Comparison of ENCODE assay signal across 21 cellular contexts in the genomic region with DNA sequence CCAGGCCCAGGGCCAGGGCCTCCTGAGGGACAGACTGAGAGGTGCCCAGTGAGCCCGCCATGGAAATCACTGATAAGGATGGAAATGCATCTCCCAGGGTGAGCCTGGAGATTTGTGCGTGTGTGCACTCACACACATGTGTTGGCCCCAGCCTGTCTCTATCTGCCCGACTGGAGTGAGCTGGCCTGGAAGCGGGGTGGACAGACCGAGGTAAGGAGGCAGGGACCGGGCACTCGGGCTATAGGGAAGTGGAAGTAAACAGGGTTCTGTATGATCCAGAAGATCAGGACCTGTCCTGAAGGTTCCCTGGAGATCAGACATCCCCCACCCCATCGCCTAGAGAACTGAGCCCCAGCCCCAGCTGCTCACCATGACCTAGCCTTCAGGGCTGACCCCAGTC. TPM values are rescaled to one million over a fixed set of nuclear protein-coding genes. Genes with fewer than 3 reads are reported as not detected.
DNase-seq lines count a peak whose midpoint lies in the region; ATAC-seq and TF ChIP-seq lines count a peak whose summit lies in the region.
"Had no signal": no experiment of that assay in that cellular context is flagged by ENCODE, and none has a peak within 500 bp of the region (broad histone marks: within the 10 kb centered on the region; RNA-seq: fewer than 3 reads in every experiment).

No MANE protein-coding gene starts in this region.

- TF ChIP-seq CTCF in WTC11 (IDR thresholded peaks at IDR 0.05) (no peak), spleen (IDR thresholded peaks at IDR 0.05 in 8 of 11, conservative IDR thresholded peaks at IDR 0.05 in 3 of 11) (no peak)

- WGBS in spleen, 5 donors, result 73 to 90% (median 82%) methylated on average over 8 of the region's 8 CpGs
- 76 to 81% methylated on average over 8 of the region's 8 CpGs for WGBS in aorta, 2 donors

- peak; percentile 24 for DNase-seq in H7
- peak; percentile 7 for DNase-seq in WTC11 (ENCODE audit: low spot score)
- DNase-seq in spleen, result peak; percentile 37
- DNase-seq in aorta, result no peak
- DNase-seq in RPMI8226, result no peak
- DNase-seq in NCI-H748 (lab: John Stamatoyannopoulos, UW; ENCODE audit: unreplicated experiment), result no peak
- DNase-seq: Calu3; CD4-positive, alpha-beta memory T cell; DMS 273 treated with DMSO at 0.1 percent for 48 hours; DMS53; DND-41; EL; GM23248; HCEC 1CT; HFFc6; IMR-90; KBM-7 had no signal

- peaks cover 0 to 16% (median 0%) of the 10 kb centered on the region in 11 experiments; a peak in 3 of 22 replicates for H4K20me1 ChIP-seq in BLaER1 treated with 17β-estradiol and CSF1 and Interleukin-3, amounts not matched to agents 10 nM and 100 nM

- H3K4me3 Mint-ChIP-seq in WTC11, result no peak overlapping the region
- H3K4me3 Mint-ChIP-seq: B cell; CD4-positive, alpha-beta memory T cell; HFFc6 had no signal

- H3K36me3 Mint-ChIP-seq in WTC11, result no peaks in the 10 kb centered on the region
- H3K36me3 Mint-ChIP-seq: CD4-positive, alpha-beta memory T cell had no signal

- H3K4me1 Mint-ChIP-seq in WTC11, result peaks cover 37% of the 10 kb centered on the region

- intact Hi-C loops in spleen (cut with DNase I; ENCODE audit: low total_unique reads) (no loop called here), aorta (cut with DNase I) (no loop called here)

- POLR2A ChIA-PET in WTC11 (lab: Charles Lee), result no interaction called here

- H3K4me1 ChIP-seq in BLaER1 treated with 17β-estradiol and CSF1 and Interleukin-3, amounts not matched to agents 10 nM and 100 nM, result peaks cover 51 to 90% (median 84%) of the 10 kb centered on the region in 10 experiments
- H3K4me1 ChIP-seq in spleen (peaks cover 0 to 40% (median 17%) of the 10 kb centered on the region in 6 donors), aorta (ENCODE audit: control insufficient read depth in 1 of 2, insufficient read depth in 2 of 2, low read length in 2 of 2) (no peaks in the 10 kb centered on the region)

- peaks cover 14% of the 10 kb centered on the region for H3K27me3 Mint-ChIP-seq in WTC11 (ENCODE audit: low read depth)

- H3K9ac ChIP-seq in BLaER1 treated with 17β-estradiol and CSF1 and Interleukin-3, amounts not matched to agents 10 nM and 100 nM, result peak overlapping the region in 2 of 11 experiments; percentile 37 to 60; a peak in 2 of 22 replicates
- H3K9ac ChIP-seq: GM23248 had no signal

- 0 out of 22 replicates have a peak overlapping the region, but pooled peaks of 1 of the 11 experiments have one; percentile 5 for H3K27ac ChIP-seq in BLaER1 treated with 17β-estradiol and CSF1 and Interleukin-3, amounts not matched to agents 10 nM and 100 nM
- no peak overlapping the region for H3K27ac ChIP-seq in spleen
- H3K27ac ChIP-seq in aorta (ENCODE audit: low read depth in 1 of 2, low read length in 2 of 2), result no peak overlapping the region
- H3K27ac ChIP-seq: C4-2B, GM23248 had no signal

- H3K27ac Mint-ChIP-seq in WTC11, result no peak overlapping the region
- H3K27ac Mint-ChIP-seq: B cell, HFFc6 had no signal

- ATAC-seq in WTC11 (no peak), aorta (ENCODE audit: low FRiP score) (no peak)
- ATAC-seq: GM12878 had no signal

- H3K9me3 Mint-ChIP-seq in WTC11, result no peaks in the 10 kb centered on the region
- H3K9me3 Mint-ChIP-seq: CD4-positive, alpha-beta memory T cell; HFFc6 had no signal

- TF ChIP-seq POLR2A in spleen (IDR thresholded peaks at IDR 0.05), result no peak

- no peak overlapping the region for H3K4me3 ChIP-seq in BLaER1 treated with 17β-estradiol and CSF1 and Interleukin-3, amounts not matched to agents 10 nM and 100 nM
- H3K4me3 ChIP-seq in H7 (ENCODE audit: insufficient read depth, low read depth, low read length), result no peak overlapping the region
- H3K4me3 ChIP-seq in spleen, result no peak overlapping the region
- H3K4me3 ChIP-seq in aorta (ENCODE audit: low read length in 2 of 2), result no peak overlapping the region
- H3K4me3 ChIP-seq: GM12878, GM23248 had no signal

- CTCF ChIA-PET in WTC11 (lab: Charles Lee), result interaction anchor here (1.0 to 3.8 kb wide), 2 partner anchors 24 to 27 kb away, joined by 3 to 25 read pairs; no protein-coding TSS in a partner anchor

- peaks cover 0 to 24% (median 0%) of the 10 kb centered on the region in 11 experiments; a peak in 6 of 22 replicates for H3K27me3 ChIP-seq in BLaER1 treated with 17β-estradiol and CSF1 and Interleukin-3, amounts not matched to agents 10 nM and 100 nM
- H3K27me3 ChIP-seq in H7 (ENCODE audit: control insufficient read depth, insufficient read depth, low read length) (no peaks in the 10 kb centered on the region; the same call in 1 of the 2 replicates), spleen (replicated peaks in 1 of 7) (peaks cover 0 to 80% (median 4%) of the 10 kb centered on the region in 7 donors), aorta (ENCODE audit: control insufficient read depth in 1 of 2, insufficient read depth in 2 of 2, low read length in 1 of 2) (no peaks in the 10 kb centered on the region)

- H3K4me2 ChIP-seq in BLaER1 treated with 17β-estradiol and CSF1 and Interleukin-3, amounts not matched to agents 10 nM and 100 nM, result peak overlapping the region; percentile 78 to 93 (median 89)

- no peaks in the 10 kb centered on the region for H3K9me3 ChIP-seq in BLaER1 treated with 17β-estradiol and CSF1 and Interleukin-3, amounts not matched to agents 10 nM and 100 nM (replicated peaks in 1 of 11)
- H3K9me3 ChIP-seq in spleen, result no peaks in the 10 kb centered on the region
- no peaks in the 10 kb centered on the region for H3K9me3 ChIP-seq in aorta (ENCODE audit: control insufficient read depth, low read length)

- no peaks in the 10 kb centered on the region for H3K36me3 ChIP-seq in BLaER1 treated with 17β-estradiol and CSF1 and Interleukin-3, amounts not matched to agents 10 nM and 100 nM
- H3K36me3 ChIP-seq in H7 (replicated peaks; ENCODE audit: control insufficient read depth, insufficient read depth, low read length) (no peaks in the 10 kb centered on the region), spleen (no peaks in the 10 kb centered on the region), aorta (ENCODE audit: control insufficient read depth in 1 of 2, insufficient read depth in 2 of 2, low read length in 1 of 2) (no peaks in the 10 kb centered on the region)

TF ChIP-seq in WTC11, 78 proteins besides CTCF, POLR2A, EP300 and RAD21:
- TF ChIP-seq, protein P1, sequence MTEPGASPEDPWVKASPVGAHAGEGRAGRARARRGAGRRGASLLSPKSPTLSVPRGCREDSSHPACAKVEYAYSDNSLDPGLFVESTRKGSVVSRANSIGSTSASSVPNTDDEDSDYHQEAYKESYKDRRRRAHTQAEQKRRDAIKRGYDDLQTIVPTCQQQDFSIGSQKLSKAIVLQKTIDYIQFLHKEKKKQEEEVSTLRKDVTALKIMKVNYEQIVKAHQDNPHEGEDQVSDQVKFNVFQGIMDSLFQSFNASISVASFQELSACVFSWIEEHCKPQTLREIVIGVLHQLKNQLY (CRISPR knock-in tag; IDR thresholded peaks at IDR 0.05), result no peak
- TF ChIP-seq NR3C1 (CRISPR knock-in tag; conservative IDR thresholded peaks at IDR 0.05; ENCODE audit: low read depth) (no peak), E2F5 (CRISPR knock-in tag; IDR thresholded peaks at IDR 0.05) (no peak), IRF2 (CRISPR knock-in tag; IDR thresholded peaks at IDR 0.05; ENCODE audit: borderline replicate concordance, low read depth) (no peak), ZNF121 (CRISPR knock-in tag; IDR thresholded peaks at IDR 0.05) (no peak)

RNA-seq across cellular contexts. Expression of gene GFI1B, which starts 17.4 kb away (rescaled TPM):
- total RNA-seq in H7 (2014; rRNA removed; shearing (Covaris generic)), result 0.52 TPM in 1 of 2 replicates, not detected in the other
- 0.41 to 0.78 TPM (median 0.77 TPM) in 3 replicates for total RNA-seq in WTC11 (2021)
- total RNA-seq in spleen, result 1 to 10 TPM; 1.5 to 4.0 (median 3.0) TPM
- under 1 TPM; 0.14 to 0.20 (median 0.19) TPM for polyA plus RNA-seq in spleen
- total RNA-seq in aorta, result not detected
- polyA plus RNA-seq in aorta, result not detected
- total RNA-seq: B cell; Calu3; CD4-positive, alpha-beta memory T cell; GM12878; GM23248; IMR-90 had no signal
- polyA plus RNA-seq: CD4-positive, alpha-beta memory T cell; GM23248 had no signal

RNA-seq across cellular contexts. Expression of gene GTF3C5, which starts 34.9 kb away (rescaled TPM):
- 131 and 133 TPM in 2 replicates for total RNA-seq in H7 (2014; rRNA removed; shearing (Covaris generic))
- total RNA-seq in WTC11 (2021), result 86.6 to 104 TPM (median 87.6 TPM) in 3 replicates
- total RNA-seq in spleen, result 10 to 100 TPM; 40.5 to 64.4 (median 47.6) TPM
- 10 to 100 TPM; 34.9 to 52.5 (median 44.4) TPM for polyA plus RNA-seq in spleen
- total RNA-seq in aorta, result 10 to 100 TPM; 35.6 to 42.9 TPM
- polyA plus RNA-seq in aorta, result 10 to 100 TPM; 17.8 to 91.6 TPM

RNA-seq across cellular contexts. Expression of gene TSC1, which starts 51.5 kb away (rescaled TPM):
- total RNA-seq in H7 (2014; rRNA removed; shearing (Covaris generic)), result 36.8 and 39.0 TPM in 2 replicates
- total RNA-seq in WTC11 (2021) (46.4 to 53.9 TPM (median 52.9 TPM) in 3 replicates), spleen (10 to 100 TPM; 46.9 to 80.6 (median 56.9) TPM), aorta (10 to 100 TPM; 37.4 to 61.3 TPM)
- polyA plus RNA-seq in spleen (10 to 100 TPM in 2 of 3 donors, 1 to 10 TPM in 1; 6.9 to 12.7 (median 12.1) TPM), aorta (10 to 100 TPM in 1 of 2 donors, 1 to 10 TPM in 1; 8.9 to 22.9 TPM)

Comparison
In these comparisons a context has a peak if more than half of its experiments do, and no peak if none do; other contexts are left out.
1. DNase-seq: peak in H7 (single experiment), WTC11 (single experiment) and spleen (single experiment); none in aorta (0 of 2), RPMI8226 (single experiment) and NCI-H748 (single experiment).